ENCODE assay signal across 1 cellular context in genomic region chr17:59423137-59423703, GRCh38.
A peak's percentile ranks its signal among the peaks of the same experiment; 100 is the strongest.
TF ChIP-seq lines count a peak whose summit lies in the region.

No MANE protein-coding gene starts in this region.

TF ChIP-seq in HEK293, 187 proteins besides CTCF, POLR2A, EP300 and RAD21 (continued from another document):
- TF ChIP-seq PRDM10 (tag by site-specific recombination; IDR thresholded peaks at IDR 0.05) (0 out of 2 replicates have a peak, but pooled peaks have one; percentile 14), ZBTB8A (tag by site-specific recombination; IDR thresholded peaks at IDR 0.05) (0 out of 2 replicates have a peak, but pooled peaks have one; percentile 24), ZIC2 (tag by site-specific recombination; IDR thresholded peaks at IDR 0.05) (peak; percentile 40; the same call in 1 of the 2 replicates), ZNF211 (tag by site-specific recombination; IDR thresholded peaks at IDR 0.05; ENCODE audit: low read depth) (no peak), HOXC10 (CRISPR knock-in tag; IDR thresholded peaks at IDR 0.05) (no peak), YY2 (tag by site-specific recombination; IDR thresholded peaks at IDR 0.05) (no peak), ZNF404 (tag by site-specific recombination; IDR thresholded peaks at IDR 0.05) (no peak), HOXA7 (CRISPR knock-in tag; IDR thresholded peaks at IDR 0.05; ENCODE audit: borderline replicate concordance) (no peak), GFI1B (tag by site-specific recombination; IDR thresholded peaks at IDR 0.05) (no peak), SCRT1 (tag by site-specific recombination; IDR thresholded peaks at IDR 0.05; ENCODE audit: borderline replicate concordance) (no peak), ZBTB17 (tag by site-specific recombination; IDR thresholded peaks at IDR 0.05) (peak; percentile 61), ZNF660 (tag by site-specific recombination; IDR thresholded peaks at IDR 0.05) (peak; percentile 55; the same call in 1 of the 2 replicates), ZNF324 (tag by site-specific recombination; IDR thresholded peaks at IDR 0.05) (0 out of 2 replicates have a peak, but pooled peaks have one; percentile 27), ZNF423 (tag by site-specific recombination; IDR thresholded peaks at IDR 0.05) (no peak)
